In the genomic region with DNA sequence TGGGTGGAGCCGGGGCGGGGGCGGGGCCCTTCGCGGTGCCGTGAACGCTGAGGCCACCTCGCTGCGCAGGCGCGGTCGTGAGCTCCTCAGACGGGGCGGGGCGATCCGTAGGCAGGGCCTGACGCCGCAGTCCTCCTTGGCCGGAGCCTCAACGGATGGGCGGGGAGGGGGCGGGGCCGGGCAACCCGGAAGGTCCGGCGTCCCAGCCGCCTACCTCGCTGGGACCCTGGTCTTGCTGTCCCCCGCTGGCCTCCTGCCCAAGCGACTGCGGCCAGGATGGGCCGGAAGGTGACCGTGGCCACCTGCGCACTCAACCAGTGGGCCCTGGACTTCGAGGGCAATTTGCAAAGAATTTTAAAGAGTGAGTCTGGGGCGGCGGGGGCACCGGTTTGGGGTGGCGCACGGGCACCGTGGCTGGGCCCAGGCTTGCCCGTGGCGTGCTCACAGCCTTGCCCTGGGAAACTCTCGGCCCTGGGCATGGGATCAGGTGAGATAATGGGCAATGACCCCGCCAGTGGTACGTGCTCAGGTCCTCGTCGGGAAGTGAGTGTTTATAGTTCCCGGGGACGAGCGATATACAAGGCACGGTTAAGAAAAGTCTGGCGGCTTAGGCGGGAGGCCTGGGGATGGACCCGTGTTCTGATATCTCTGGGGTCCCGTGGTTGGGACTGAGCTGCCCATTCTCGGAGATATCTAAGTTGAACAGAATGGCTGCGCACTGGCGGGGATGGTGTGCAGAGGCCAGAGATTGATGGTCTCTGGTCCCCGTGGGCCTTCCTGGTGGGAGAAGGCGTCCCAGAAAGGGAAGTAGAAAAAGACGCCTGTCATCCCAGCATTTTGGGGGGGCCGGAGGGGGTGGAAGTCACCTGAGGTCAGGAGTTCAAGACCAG, we compare ENCODE assay signal across 8 cellular contexts. TPM values are rescaled to one million over a fixed set of nuclear protein-coding genes. Genes with fewer than 3 reads are reported as not detected.
DNase-seq lines count a peak whose midpoint lies in the region; ATAC-seq and TF ChIP-seq lines count a peak whose summit lies in the region.

A gene (plus strand): TSS at position 183 of the 890 bp plus-strand sequence. CDS start 94 bp downstream, at position 277.

- peaks cover 4% of the 10 kb centered on the region; the same call in 1 of the 2 replicates for H3F3A ChIP-seq in Loucy (ENCODE audit: low read depth)

- peaks cover 9% of the 10 kb centered on the region for H4K20me1 ChIP-seq in Loucy (ENCODE audit: insufficient read depth, low read length, poor library complexity, severe bottlenecking)

- H3K4me1 ChIP-seq in Loucy (ENCODE audit: insufficient read depth, low read length, poor library complexity, severe bottlenecking): peaks cover 43% of the 10 kb centered on the region
- peaks cover 8% of the 10 kb centered on the region for H3K4me1 ChIP-seq in RWPE2 (ENCODE audit: insufficient read depth, poor library complexity, severe bottlenecking)

- intact Hi-C loops in activated T-helper 2 cell treated with anti-CD3 and anti-CD28 coated beads, Interferon-gamma antibody, Interleukin-2, Interleukin-4, amounts not matched to agents 10 μg/mL and 5 μg/mL and 100 μg/mL, durations not matched to agents 14 hours and 24 hours and 36 hours (cut with micrococcal nuclease): loop anchor here (2.0 kb wide), 1 partner anchor 36 kb away; no protein-coding TSS in a partner anchor

- TF ChIP-seq CTCF in Loucy (conservative IDR thresholded peaks at IDR 0.05; ENCODE audit: low read length) (no peak), RWPE2 (IDR thresholded peaks at IDR 0.05; ENCODE audit: poor library complexity, severe bottlenecking) (no peak)

- H3K4me1 Mint-ChIP-seq in activated T-helper 2 cell treated with anti-CD3 and anti-CD28 coated beads, Interferon-gamma antibody, Interleukin-2, Interleukin-4, amounts not matched to agents 10 μg/mL and 5 μg/mL and 100 μg/mL, durations not matched to agents 14 hours and 24 hours and 36 hours (ENCODE audit: low read depth): peaks cover 40% of the 10 kb centered on the region
- H3K4me1 Mint-ChIP-seq in natural killer cell treated with Interleukin-12 subunit alpha and Interleukin-12 subunit beta and Interleukin-15 and Interleukin-18, amount 100 ng/mL, for 72 hours (ENCODE audit: low read depth in 2 of 2): peaks cover 45 to 61% of the 10 kb centered on the region in 2 donors

- H3K27me3 ChIP-seq in Loucy (ENCODE audit: insufficient read depth, low read length, poor library complexity, severe bottlenecking) (no peaks in the 10 kb centered on the region), RWPE2 (ENCODE audit: insufficient read depth, poor library complexity, severe bottlenecking) (no peaks in the 10 kb centered on the region)

- peak within 1 kb of the TSS; percentile 47 for H3K27ac ChIP-seq in RWPE2 (ENCODE audit: poor library complexity, severe bottlenecking)

- ATAC-seq in GM21825 (IDR thresholded peaks at IDR 0.05; ENCODE audit: unreplicated experiment): peak; percentile 52
- ATAC-seq in RWPE2 (ENCODE audit: low read depth): peak; percentile 64
- peak; percentile 86 to 90 for ATAC-seq in natural killer cell treated with Interleukin-12 subunit alpha and Interleukin-12 subunit beta and Interleukin-15 and Interleukin-18, amount 100 ng/mL, for 72 hours

- H3K9me3 ChIP-seq in Loucy (ENCODE audit: insufficient read depth, low read depth, low read length) (no peaks in the 10 kb centered on the region), RWPE2 (ENCODE audit: severe bottlenecking) (no peaks in the 10 kb centered on the region)

- H3K36me3 ChIP-seq in Loucy (ENCODE audit: insufficient read depth, low read length) (peaks cover 27% of the 10 kb centered on the region; the same call in 1 of the 2 replicates), RWPE2 (ENCODE audit: low read depth) (peaks cover 29% of the 10 kb centered on the region)

- peak within 1 kb of the TSS; percentile 88 for H2AFZ ChIP-seq in Loucy (ENCODE audit: low read length)

- peaks cover 44% of the 10 kb centered on the region for H3K36me3 Mint-ChIP-seq in activated T-helper 2 cell treated with anti-CD3 and anti-CD28 coated beads, Interferon-gamma antibody, Interleukin-2, Interleukin-4, amounts not matched to agents 10 μg/mL and 5 μg/mL and 100 μg/mL, durations not matched to agents 14 hours and 24 hours and 36 hours (ENCODE audit: low read depth)
- H3K36me3 Mint-ChIP-seq in natural killer cell treated with Interleukin-12 subunit alpha and Interleukin-12 subunit beta and Interleukin-15 and Interleukin-18, amount 100 ng/mL, for 72 hours: peaks cover 14% of the 10 kb centered on the region

- no peaks in the 10 kb centered on the region for H3K9me3 Mint-ChIP-seq in activated T-helper 2 cell treated with anti-CD3 and anti-CD28 coated beads, Interferon-gamma antibody, Interleukin-2, Interleukin-4, amounts not matched to agents 10 μg/mL and 5 μg/mL and 100 μg/mL, durations not matched to agents 14 hours and 24 hours and 36 hours
- H3K9me3 Mint-ChIP-seq in natural killer cell treated with Interleukin-12 subunit alpha and Interleukin-12 subunit beta and Interleukin-15 and Interleukin-18, amount 100 ng/mL, for 72 hours: no peaks in the 10 kb centered on the region

- peak within 1 kb of the TSS; percentile 82 for H3K4me3 ChIP-seq in Loucy (ENCODE audit: low read length, poor library complexity, severe bottlenecking)
- H3K4me3 ChIP-seq in RWPE2 (ENCODE audit: severe bottlenecking): peak within 1 kb of the TSS; percentile 90

- H3K4me3 Mint-ChIP-seq in activated T-helper 2 cell treated with anti-CD3 and anti-CD28 coated beads, Interferon-gamma antibody, Interleukin-2, Interleukin-4, amounts not matched to agents 10 μg/mL and 5 μg/mL and 100 μg/mL, durations not matched to agents 14 hours and 24 hours and 36 hours (ENCODE audit: low read depth): peak within 1 kb of the TSS; percentile 89
- H3K4me3 Mint-ChIP-seq in natural killer cell treated with Interleukin-12 subunit alpha and Interleukin-12 subunit beta and Interleukin-15 and Interleukin-18, amount 100 ng/mL, for 72 hours: peak within 1 kb of the TSS; percentile 91

- H3K9me2 ChIP-seq in Loucy (replicated peaks; ENCODE audit: low read depth, low read length): no peaks in the 10 kb centered on the region

- H3K79me2 ChIP-seq in Loucy (ENCODE audit: insufficient read depth, low read length): peaks cover 73% of the 10 kb centered on the region

- H3K27me3 Mint-ChIP-seq in activated T-helper 2 cell treated with anti-CD3 and anti-CD28 coated beads, Interferon-gamma antibody, Interleukin-2, Interleukin-4, amounts not matched to agents 10 μg/mL and 5 μg/mL and 100 μg/mL, durations not matched to agents 14 hours and 24 hours and 36 hours (ENCODE audit: low read depth): no peaks in the 10 kb centered on the region
- H3K27me3 Mint-ChIP-seq in natural killer cell treated with Interleukin-12 subunit alpha and Interleukin-12 subunit beta and Interleukin-15 and Interleukin-18, amount 100 ng/mL, for 72 hours: no peaks in the 10 kb centered on the region

- peak; percentile 85 for DNase-seq in DMS153 (lab: John Stamatoyannopoulos, UW)
- DNase-seq in RWPE2 (ENCODE audit: low spot score): peak; percentile 94
- DNase-seq in activated T-helper 2 cell treated with anti-CD3 and anti-CD28 coated beads, Interferon-gamma antibody, Interleukin-2, Interleukin-4, amounts not matched to agents 10 μg/mL and 5 μg/mL and 100 μg/mL, durations not matched to agents 14 hours and 24 hours and 36 hours (ENCODE audit: low spot score): peak; percentile 92
- DNase-seq in fibroblast of peridontal ligament (ENCODE audit: extremely low read depth): peak; percentile 86
- peak; percentile 96 for DNase-seq in natural killer cell treated with Interleukin-12 subunit alpha and Interleukin-12 subunit beta and Interleukin-15 and Interleukin-18, amount 100 ng/mL, for 72 hours (ENCODE audit: low spot score)
- peak; percentile 95 for DNase-seq in stimulated activated naive CD4-positive, alpha-beta T cell treated with Interleukin-2 at 50 U/mL for 16 hours (lab: John Stamatoyannopoulos, UW)

- peak within 1 kb of the TSS; percentile 85 for H3K4me2 ChIP-seq in Loucy (ENCODE audit: low read depth, low read length, poor library complexity, severe bottlenecking)

- H3K9ac ChIP-seq in Loucy (ENCODE audit: low read depth, low read length, poor library complexity, severe bottlenecking): peak within 1 kb of the TSS; percentile 89

- H3K27ac Mint-ChIP-seq in activated T-helper 2 cell treated with anti-CD3 and anti-CD28 coated beads, Interferon-gamma antibody, Interleukin-2, Interleukin-4, amounts not matched to agents 10 μg/mL and 5 μg/mL and 100 μg/mL, durations not matched to agents 14 hours and 24 hours and 36 hours: peak within 1 kb of the TSS; percentile 88
- peak within 1 kb of the TSS; percentile 93 to 96 for H3K27ac Mint-ChIP-seq in natural killer cell treated with Interleukin-12 subunit alpha and Interleukin-12 subunit beta and Interleukin-15 and Interleukin-18, amount 100 ng/mL, for 72 hours

RNA-seq across cellular contexts. Expression of the gene that starts here (rescaled TPM):
- total RNA-seq in activated T-helper 2 cell treated with anti-CD3 and anti-CD28 coated beads, Interferon-gamma antibody, Interleukin-2, Interleukin-4, amounts not matched to agents 10 μg/mL and 5 μg/mL and 100 μg/mL, durations not matched to agents 14 hours and 24 hours and 36 hours: 114 and 117 TPM in 2 replicates
- total RNA-seq in natural killer cell treated with Interleukin-12 subunit alpha and Interleukin-12 subunit beta and Interleukin-15 and Interleukin-18, amount 100 ng/mL, for 72 hours: 100 to 1,000 TPM; 117 to 129 TPM

Comparison
In these comparisons a context has a peak if more than half of its experiments do, and no peak if none do; other contexts are left out.
1. Peak in every context shown above with its lines: DNase-seq, ATAC-seq, H3K4me3 ChIP-seq and H3K27ac ChIP-seq.